19 cellular contexts compared by ENCODE assay signal in the genomic region with DNA sequence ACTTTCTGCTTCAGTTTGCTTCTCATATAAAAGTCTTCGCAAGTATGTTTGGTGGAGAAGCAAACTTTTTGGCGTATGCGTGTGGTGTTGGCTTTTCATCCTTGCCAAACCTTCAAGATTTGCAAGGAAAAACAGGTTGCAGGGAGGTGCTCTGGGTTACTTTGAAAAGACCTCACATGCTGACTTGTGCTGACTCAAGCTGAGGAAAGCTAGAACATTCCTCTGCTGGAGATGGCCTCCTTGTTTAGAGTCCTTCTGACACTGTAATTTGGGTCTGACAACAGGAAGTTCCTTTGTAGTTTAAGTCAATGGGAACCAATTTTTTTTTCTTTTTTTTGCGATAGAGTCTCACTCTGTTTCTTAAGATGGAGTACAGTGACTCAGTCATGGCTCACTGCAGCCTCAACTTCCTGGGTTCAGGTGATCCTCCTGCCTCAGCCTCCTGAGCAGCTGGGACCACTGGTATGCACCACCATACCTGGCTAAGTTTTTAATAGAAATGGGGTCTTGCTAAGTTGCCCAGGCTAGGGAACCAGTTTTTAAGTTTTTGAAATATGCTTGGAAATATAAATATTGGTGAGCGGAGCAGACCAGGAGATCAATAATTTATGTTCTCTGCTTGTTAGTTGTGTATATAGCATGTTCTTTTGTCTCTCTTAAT. TPM values are rescaled to one million over a fixed set of nuclear protein-coding genes. Genes with fewer than 3 reads are reported as not detected.
DNase-seq lines count a peak whose midpoint lies in the region; ATAC-seq, FAIRE-seq and TF ChIP-seq lines count a peak whose summit lies in the region.
"Had no signal": no experiment of that assay in that cellular context is flagged by ENCODE, and none has a peak within 500 bp of the region (broad histone marks: within the 10 kb centered on the region; RNA-seq: fewer than 3 reads in every experiment).

No MANE protein-coding gene starts in this region.

- no peak for ATAC-seq in body of pancreas
- no peak for ATAC-seq in HepG2
- no peak for ATAC-seq in HG03159 (IDR thresholded peaks at IDR 0.05; ENCODE audit: unreplicated experiment)
- no peak for ATAC-seq in GM18505 (IDR thresholded peaks at IDR 0.05; ENCODE audit: unreplicated experiment)
- ATAC-seq: activated T-helper 17 cell treated with anti-CD3 and anti-CD28 coated beads, Interleukin-2, amount 50 U/mL, for 72 hours had no signal

- CTCF ChIA-PET in HEK293 (lab: Yijun Ruan, JAX) = interaction anchor here (1.2 to 3.0 kb wide), 4 partner anchors 9 to 264 kb away, joined by 3 to 22 read pairs (median 10); no protein-coding TSS in a partner anchor
- CTCF ChIA-PET in HepG2 (lab: Yijun Ruan, JAX; ENCODE audit: low intra/inter-chr PET ratio, low total read pairs) = no interaction called here

- H3K27me3 ChIP-seq in body of pancreas (no peaks in the 10 kb centered on the region), HepG2 (ENCODE audit: control insufficient read depth in 1 of 2, insufficient read depth in 2 of 2, low read length in 2 of 2) (no peaks in the 10 kb centered on the region), small intestine (ENCODE audit: control insufficient read depth in 2 of 2, insufficient read depth in 2 of 2, low read length in 2 of 2) (no peaks in the 10 kb centered on the region)
- H3K27me3 ChIP-seq: SJSA1 had no signal

- no peak overlapping the region for H2AFZ ChIP-seq in HepG2 (ENCODE audit: low read length)

- peak in 1 of 3 donors; percentile 3 for TF ChIP-seq POLR2A in body of pancreas (IDR thresholded peaks at IDR 0.05)
- no peak for TF ChIP-seq POLR2A in HepG2 (IDR thresholded peaks at IDR 0.05; ENCODE audit: insufficient read depth in 1 of 2, low read depth in 2 of 2, low read length in 2 of 2)
- no peak for TF ChIP-seq POLR2A in GM18505 (IDR thresholded peaks at IDR 0.05; ENCODE audit: borderline replicate concordance, extremely low read depth, insufficient read depth, insufficient read length)

- H3K27ac ChIP-seq in HEK293 (ENCODE audit: extremely low read depth, low read depth, low read length) = no peak overlapping the region
- peak overlapping the region; percentile 88 to 96 (median 94) for H3K27ac ChIP-seq in body of pancreas
- peak overlapping the region; percentile 79 for H3K27ac ChIP-seq in HepG2 (ENCODE audit: extremely low read length, insufficient read depth, low read length)
- H3K27ac ChIP-seq in small intestine (ENCODE audit: low read depth in 1 of 2, low read length in 1 of 2) = peak overlapping the region; percentile 56 to 86
- H3K27ac ChIP-seq: SJSA1 had no signal

- FAIRE-seq in HepG2 (lab: Jason Lieb, UNC) (no peak), small intestine (lab: Jason Lieb, UNC) (no peak)
- FAIRE-seq: TTC549 had no signal

- POLR2A ChIA-PET in HEK293 (lab: Yijun Ruan, JAX) = no interaction called here
- POLR2A ChIA-PET in HepG2 (lab: Yijun Ruan, JAX) = interaction anchor here (1.0 to 1.7 kb wide), 3 partner anchors 16 to 85 kb away, joined by 3 to 6 read pairs (median 3); no protein-coding TSS in a partner anchor

- peak overlapping the region; percentile 74 for H3K4me2 ChIP-seq in HepG2 (ENCODE audit: low read depth, low read length)

- no TSS peak for BruUV-seq in HepG2 (replicated peaks; lab: Mats Ljungman, UMichigan)

- 9 to 28% methylated on average over 5 of the region's 5 CpGs for WGBS in body of pancreas, 2 donors
- 93% methylated on average over 5 of the region's 5 CpGs for WGBS in HepG2 (ENCODE audit: low lambda C conversion rate)
- WGBS in small intestine, 3 donors = 38 to 67% (median 49%) methylated on average over 5 of the region's 5 CpGs

- no peak overlapping the region for H3K4me3 ChIP-seq in HEK293 (ENCODE audit: low read depth, low read length)
- H3K4me3 ChIP-seq in body of pancreas = no peak overlapping the region
- H3K4me3 ChIP-seq in HepG2 (replicated peaks in 1 of 3; ENCODE audit: insufficient read depth in 1 of 3, low read depth in 2 of 3, low read length in 3 of 3) = peak overlapping the region in 1 of 3 experiments; percentile 56; a peak in 1 of 6 replicates
- peak overlapping the region in 1 of 2 donors; percentile 24 for H3K4me3 ChIP-seq in small intestine (ENCODE audit: low read depth in 1 of 2, low read length in 2 of 2)
- H3K4me3 ChIP-seq: SJSA1 had no signal

- in situ Hi-C loops in HepG2 (cut with HindIII; ENCODE audit: extremely low pct_ligation_motif_present, low pct_unique_long_range_greater_than_20kb) = no loop called here

- TF ChIP-seq RAD21 in HepG2 (CRISPR knock-in tag; IDR thresholded peaks at IDR 0.05) = no peak

- TF ChIP-seq EP300 in HepG2 (IDR thresholded peaks at IDR 0.05; ENCODE audit: low read depth in 2 of 2, low read length in 2 of 2) = no peak
- no peak for TF ChIP-seq EP300 in HepG2 (CRISPR knock-in tag; IDR thresholded peaks at IDR 0.05; ENCODE audit: borderline replicate concordance)

- peaks cover 11% of the 10 kb centered on the region for H3K4me1 ChIP-seq in HEK293 (ENCODE audit: control insufficient read depth, insufficient read depth, low read length)
- peaks cover 74% of the 10 kb centered on the region for H3K4me1 ChIP-seq in body of pancreas
- H3K4me1 ChIP-seq in HepG2 (ENCODE audit: insufficient read depth, low read length) = peaks cover 81% of the 10 kb centered on the region
- H3K4me1 ChIP-seq in small intestine (ENCODE audit: control insufficient read depth in 2 of 2, insufficient read depth in 1 of 2, low read depth in 1 of 2, low read length in 1 of 2) = peaks cover 0 to 8% of the 10 kb centered on the region in 2 donors

- H4K20me1 ChIP-seq in HepG2 (ENCODE audit: insufficient read depth, low read length) = no peaks in the 10 kb centered on the region

- intact Hi-C loops in body of pancreas (cut with DNase I) (no loop called here), HepG2 (cut with micrococcal nuclease; ENCODE audit: unreplicated experiment) (no loop called here)

- TF ChIP-seq CTCF in HEK293 (tag by site-specific recombination; IDR thresholded peaks at IDR 0.05) = no peak
- TF ChIP-seq CTCF in body of pancreas (IDR thresholded peaks at IDR 0.05) = no peak
- no peak for TF ChIP-seq CTCF in HepG2 (CRISPR knock-in tag; IDR thresholded peaks at IDR 0.05)

- H3K9me3 ChIP-seq in HEK293 (ENCODE audit: control insufficient read depth, insufficient read depth, low read depth, low read length) (no peaks in the 10 kb centered on the region), body of pancreas (no peaks in the 10 kb centered on the region), HepG2 (ENCODE audit: low read length) (no peaks in the 10 kb centered on the region), small intestine (ENCODE audit: control insufficient read depth, low read depth) (no peaks in the 10 kb centered on the region)
- H3K9me3 ChIP-seq: SJSA1 had no signal

- peak overlapping the region; percentile 66 for H3K9ac ChIP-seq in HepG2 (ENCODE audit: insufficient read depth, low read depth, low read length)

- H3K36me3 ChIP-seq in HEK293 (ENCODE audit: control insufficient read depth in 2 of 2, insufficient read depth in 1 of 2, low read length in 2 of 2) = peaks cover 0 to 15% of the 10 kb centered on the region in 2 experiments; a peak in 2 of 3 replicates
- no peaks in the 10 kb centered on the region for H3K36me3 ChIP-seq in body of pancreas (replicated peaks in 1 of 2; ENCODE audit: insufficient read depth in 1 of 2, low read depth in 2 of 2)
- H3K36me3 ChIP-seq in HepG2 (replicated peaks in 1 of 2; ENCODE audit: control insufficient read depth in 1 of 2, insufficient read depth in 2 of 2, low read length in 2 of 2) = peaks cover under 1 to 3% of the 10 kb centered on the region in 2 experiments; a peak in 3 of 5 replicates
- no peaks in the 10 kb centered on the region for H3K36me3 ChIP-seq in small intestine (ENCODE audit: control insufficient read depth in 2 of 2, insufficient read depth in 2 of 2, low read length in 2 of 2)

- DNase-seq in body of pancreas = peak in 2 of 4 donors; percentile 36 to 58
- peak; percentile 5 for DNase-seq in HepG2 (ENCODE audit: low spot score)
- DNase-seq in small intestine = no peak
- no peak for DNase-seq in Ammon's horn (ENCODE audit: low spot score)
- no peak for DNase-seq in DMS79 treated with DMSO at 0.1 percent for 48 hours (lab: John Stamatoyannopoulos, UW)
- DNase-seq: activated CD4-positive, alpha-beta memory T cell treated with anti-CD3 and anti-CD28 coated beads for 36 hours; DMS 273 treated with DMSO at 0.1 percent for 48 hours; effector memory CD4-positive, alpha-beta T cell; foreskin melanocyte; IMR-90; NCI-H1048; NCI-H2171; stimulated activated CD4-positive, alpha-beta T cell treated with anti-CD3 and anti-CD28 coated beads, Interleukin-4, amount 100 ng/mL, for 24 hours had no signal

- peaks cover 13% of the 10 kb centered on the region for H3K79me2 ChIP-seq in HepG2 (ENCODE audit: insufficient read depth, low read length)

RNA-seq across cellular contexts. Expression of a gene that starts 2.6 kb away (rescaled TPM):
- total RNA-seq in body of pancreas (100 to 1,000 TPM in 1 of 2 donors, 10 to 100 TPM in 1; 71.1 to 358 TPM), HepG2 (2016; rRNA removed; fragmentation: Illumina TruSeq; extraction: Trizol) (6.0 and 8.6 TPM in 2 replicates)
- total RNA-seq in HepG2 (2016; cell fraction: cytosol; rRNA removed; fragmentation: Illumina TruSeq; extraction: Trizol; ENCODE audit: low read depth) = 3.7 and 5.2 TPM in 2 replicates
- total RNA-seq in HepG2 (2016; cell fraction: insoluble cytoplasmic fraction; rRNA removed; fragmentation: Illumina TruSeq; extraction: Trizol) = 4.7 and 10.3 TPM in 2 replicates
- 4.2 and 5.9 TPM in 2 replicates for total RNA-seq in HepG2 (2016; cell fraction: membrane; rRNA removed; fragmentation: Illumina TruSeq; extraction: Trizol)
- 14.3 and 17.9 TPM in 2 replicates for total RNA-seq in HepG2 (2016; cell fraction: nucleus; rRNA removed; fragmentation: Illumina TruSeq; extraction: Trizol)
- polyA plus RNA-seq in HepG2 (2011; rRNA removed) (6.2 and 6.4 TPM in 2 replicates), small intestine (10 to 100 TPM in 2 of 3 donors, 1 to 10 TPM in 1; 7.0 to 40.5 (median 12.3) TPM)
- 3.4 and 4.6 TPM in 2 replicates for polyA plus RNA-seq in HepG2 (2011; cell fraction: cytosol; rRNA removed)
- 18.8 and 19.2 TPM in 2 replicates for polyA plus RNA-seq in HepG2 (2011; cell fraction: nucleus; rRNA removed)
- polyA plus RNA-seq in HepG2 (2012) = 4.3 and 4.9 TPM in 2 replicates
- polyA plus RNA-seq in HepG2 (2016; cell fraction: cytosol; fragmentation: Illumina TruSeq; extraction: Trizol; ENCODE audit: low read depth) = 0.51 TPM in 2 replicates
- polyA plus RNA-seq in HepG2 (2016; cell fraction: insoluble cytoplasmic fraction; fragmentation: Illumina TruSeq; extraction: Trizol; ENCODE audit: low read depth) = 3.6 and 4.3 TPM in 2 replicates
- 1.0 and 1.2 TPM in 2 replicates for polyA plus RNA-seq in HepG2 (2016; cell fraction: membrane; fragmentation: Illumina TruSeq; extraction: Trizol; ENCODE audit: low read depth)
- polyA plus RNA-seq in HepG2 (2016; cell fraction: nucleus; fragmentation: Illumina TruSeq; extraction: Trizol; ENCODE audit: insufficient read depth, low read depth) = 18.5 and 20.2 TPM in 2 replicates
- polyA minus RNA-seq in HepG2 (2011; rRNA and poly(A)+ RNA removed; ENCODE audit: low replicate concordance) = 24.1 and 29.2 TPM in 2 replicates
- 5.0 and 5.1 TPM in 2 replicates for polyA minus RNA-seq in HepG2 (2011; cell fraction: cytosol; rRNA and poly(A)+ RNA removed)
- polyA minus RNA-seq in HepG2 (2011; cell fraction: nucleus; rRNA and poly(A)+ RNA removed) = 23.6 and 44.9 TPM in 2 replicates

RNA-seq across cellular contexts. Expression of a gene that starts 16.4 kb away (rescaled TPM):
- 10 to 100 TPM in 1 of 2 donors, 1 to 10 TPM in 1; 4.9 to 13.5 TPM for total RNA-seq in body of pancreas
- 114 and 144 TPM in 2 replicates for total RNA-seq in HepG2 (2016; rRNA removed; fragmentation: Illumina TruSeq; extraction: Trizol)
- 14.1 and 15.1 TPM in 2 replicates for total RNA-seq in HepG2 (2016; cell fraction: cytosol; rRNA removed; fragmentation: Illumina TruSeq; extraction: Trizol; ENCODE audit: low read depth)
- total RNA-seq in HepG2 (2016; cell fraction: insoluble cytoplasmic fraction; rRNA removed; fragmentation: Illumina TruSeq; extraction: Trizol) = 113 and 144 TPM in 2 replicates
- total RNA-seq in HepG2 (2016; cell fraction: membrane; rRNA removed; fragmentation: Illumina TruSeq; extraction: Trizol) = 42.9 and 44.0 TPM in 2 replicates
- total RNA-seq in HepG2 (2016; cell fraction: nucleus; rRNA removed; fragmentation: Illumina TruSeq; extraction: Trizol) = 46.7 and 49.9 TPM in 2 replicates
- polyA plus RNA-seq in HepG2 (2011; rRNA removed) = 20.5 and 23.3 TPM in 2 replicates
- 18.8 and 19.2 TPM in 2 replicates for polyA plus RNA-seq in HepG2 (2011; cell fraction: cytosol; rRNA removed)
- polyA plus RNA-seq in HepG2 (2011; cell fraction: nucleus; rRNA removed) = 9.4 and 9.6 TPM in 2 replicates
- 24.4 and 35.2 TPM in 2 replicates for polyA plus RNA-seq in HepG2 (2012)
- 11.6 and 12.8 TPM in 2 replicates for polyA plus RNA-seq in HepG2 (2016; cell fraction: cytosol; fragmentation: Illumina TruSeq; extraction: Trizol; ENCODE audit: low read depth)
- polyA plus RNA-seq in HepG2 (2016; cell fraction: insoluble cytoplasmic fraction; fragmentation: Illumina TruSeq; extraction: Trizol; ENCODE audit: low read depth) = 144 TPM in 2 replicates
- polyA plus RNA-seq in HepG2 (2016; cell fraction: membrane; fragmentation: Illumina TruSeq; extraction: Trizol; ENCODE audit: low read depth) = 28.5 and 28.6 TPM in 2 replicates
- polyA plus RNA-seq in HepG2 (2016; cell fraction: nucleus; fragmentation: Illumina TruSeq; extraction: Trizol; ENCODE audit: insufficient read depth, low read depth) = 65.0 and 67.4 TPM in 2 replicates
- polyA minus RNA-seq in HepG2 (2011; rRNA and poly(A)+ RNA removed; ENCODE audit: low replicate concordance) = 11.1 and 15.9 TPM in 2 replicates
- 11.2 and 14.4 TPM in 2 replicates for polyA minus RNA-seq in HepG2 (2011; cell fraction: cytosol; rRNA and poly(A)+ RNA removed)
- 6.8 and 7.1 TPM in 2 replicates for polyA minus RNA-seq in HepG2 (2011; cell fraction: nucleus; rRNA and poly(A)+ RNA removed)
- 10 to 100 TPM; 11.9 to 38.7 (median 14.8) TPM for polyA plus RNA-seq in small intestine

RNA-seq across cellular contexts. Expression of a gene that starts 20.5 kb away (rescaled TPM):
- total RNA-seq in body of pancreas = 10 to 100 TPM in 1 of 2 donors, 1 to 10 TPM in 1; 7.3 to 16.1 TPM
- total RNA-seq in HepG2 (2016; rRNA removed; fragmentation: Illumina TruSeq; extraction: Trizol) = 40.5 and 46.7 TPM in 2 replicates
- total RNA-seq in HepG2 (2016; cell fraction: cytosol; rRNA removed; fragmentation: Illumina TruSeq; extraction: Trizol; ENCODE audit: low read depth) = 26.9 and 30.3 TPM in 2 replicates
- 42.1 and 42.5 TPM in 2 replicates for total RNA-seq in HepG2 (2016; cell fraction: insoluble cytoplasmic fraction; rRNA removed; fragmentation: Illumina TruSeq; extraction: Trizol)
- total RNA-seq in HepG2 (2016; cell fraction: membrane; rRNA removed; fragmentation: Illumina TruSeq; extraction: Trizol) = 25.3 and 29.0 TPM in 2 replicates
- 31.4 and 33.2 TPM in 2 replicates for total RNA-seq in HepG2 (2016; cell fraction: nucleus; rRNA removed; fragmentation: Illumina TruSeq; extraction: Trizol)
- 19.2 and 21.0 TPM in 2 replicates for polyA plus RNA-seq in HepG2 (2011; rRNA removed)
- polyA plus RNA-seq in HepG2 (2011; cell fraction: cytosol; rRNA removed) = 16.6 and 17.1 TPM in 2 replicates
- polyA plus RNA-seq in HepG2 (2011; cell fraction: nucleus; rRNA removed) = 34.1 and 41.7 TPM in 2 replicates
- polyA plus RNA-seq in HepG2 (2012) = 18.9 and 22.6 TPM in 2 replicates
- 13.7 and 19.0 TPM in 2 replicates for polyA plus RNA-seq in HepG2 (2016; cell fraction: cytosol; fragmentation: Illumina TruSeq; extraction: Trizol; ENCODE audit: low read depth)
- 40.3 and 40.9 TPM in 2 replicates for polyA plus RNA-seq in HepG2 (2016; cell fraction: insoluble cytoplasmic fraction; fragmentation: Illumina TruSeq; extraction: Trizol; ENCODE audit: low read depth)
- polyA plus RNA-seq in HepG2 (2016; cell fraction: membrane; fragmentation: Illumina TruSeq; extraction: Trizol; ENCODE audit: low read depth) = 18.2 and 23.2 TPM in 2 replicates
- polyA plus RNA-seq in HepG2 (2016; cell fraction: nucleus; fragmentation: Illumina TruSeq; extraction: Trizol; ENCODE audit: insufficient read depth, low read depth) = 65.5 and 73.7 TPM in 2 replicates
- 7.5 and 22.5 TPM in 2 replicates for polyA minus RNA-seq in HepG2 (2011; rRNA and poly(A)+ RNA removed; ENCODE audit: low replicate concordance)
- polyA minus RNA-seq in HepG2 (2011; cell fraction: cytosol; rRNA and poly(A)+ RNA removed) = 6.2 and 6.4 TPM in 2 replicates
- polyA minus RNA-seq in HepG2 (2011; cell fraction: nucleus; rRNA and poly(A)+ RNA removed) = 6.6 and 10.9 TPM in 2 replicates
- polyA plus RNA-seq in small intestine = 10 to 100 TPM in 1 of 3 donors, 1 to 10 TPM in 2; 4.2 to 17.8 (median 4.9) TPM
